In genomic region chr4:141140271-141141205, GRCh38 we compare ENCODE assay signal across 1 cellular context.
TF ChIP-seq lines count a peak whose summit lies in the region.

No MANE protein-coding gene starts in this region.

TF ChIP-seq in SK-N-SH treated with all-trans-retinoic acid at 6 μM for 48 hours, 23 proteins besides CTCF, POLR2A, EP300 and RAD21 (continued from another document):
- TF ChIP-seq CREB5 (CRISPR knock-in tag; IDR thresholded peaks at IDR 0.05; ENCODE audit: low read depth) = no peak
